ENCODE assay signal across 16 cellular contexts in genomic region chr5:178305801-178306200, GRCh38.
DNase-seq lines count a peak whose midpoint lies in the region; ATAC-seq and TF ChIP-seq lines count a peak whose summit lies in the region.
"Had no signal": no experiment of that assay in that cellular context is flagged by ENCODE, and none has a peak within 500 bp of the region (broad histone marks: within the 10 kb centered on the region; RNA-seq: fewer than 3 reads in every experiment).

No MANE protein-coding gene starts in this region.

- H3K9me3 ChIP-seq in left ventricle myocardium inferior (replicated peaks) (no peaks in the 10 kb centered on the region), thyroid gland (no peaks in the 10 kb centered on the region), testis (no peaks in the 10 kb centered on the region)

- no peak for TF ChIP-seq POLR2A in thyroid gland (IDR thresholded peaks at IDR 0.05)
- TF ChIP-seq POLR2A in testis (IDR thresholded peaks at IDR 0.05): no peak

- DNase-seq in Right ventricle myocardium superior: peak; percentile 13
- no peak for DNase-seq in left ventricle myocardium inferior
- DNase-seq in WTC11 (ENCODE audit: low spot score): peak; percentile 11
- DNase-seq in nephron progenitor cell: no peak
- peak in 1 of 2 donors; percentile 2 for DNase-seq in thyroid gland
- DNase-seq in stimulated activated CD4-positive, alpha-beta T cell treated with anti-CD3 and anti-CD28 coated beads, Interleukin-4, amount 100 ng/mL, for 1 hour: no peak
- DNase-seq in testis: no peak
- DNase-seq in NCI-H748 treated with DMSO at 0.1 percent for 48 hours (lab: John Stamatoyannopoulos, UW): no peak
- DNase-seq: AML-193; CD8-positive, alpha-beta memory T cell; HFFc6; KG1; NCI-H1092 treated with DMSO at 0.1 percent for 48 hours; NCI-H1694 treated with DMSO at 0.1 percent for 48 hours; NCI-H69; SHP77 had no signal

- no peak overlapping the region for H3K4me3 Mint-ChIP-seq in WTC11
- H3K4me3 Mint-ChIP-seq in nephron progenitor cell: peak overlapping the region; percentile 25
- H3K4me3 Mint-ChIP-seq: CD8-positive, alpha-beta memory T cell; HFFc6 had no signal

- H3K4me1 Mint-ChIP-seq in WTC11 (peaks cover 13% of the 10 kb centered on the region), nephron progenitor cell (peaks cover 80% of the 10 kb centered on the region)
- H3K4me1 Mint-ChIP-seq: CD8-positive, alpha-beta memory T cell had no signal

- CTCF ChIA-PET in WTC11 (lab: Charles Lee): no interaction called here

- no peak for ATAC-seq in Right ventricle myocardium superior (ENCODE audit: poor library complexity)
- ATAC-seq in WTC11: no peak

- POLR2A ChIA-PET in WTC11 (lab: Charles Lee): no interaction called here

- H3K27ac ChIP-seq in left ventricle myocardium inferior (replicated peaks): no peak overlapping the region
- H3K27ac ChIP-seq in thyroid gland: peak overlapping the region; percentile 73 to 90 (median 84)
- H3K27ac ChIP-seq in testis: no peak overlapping the region

- H3K27me3 Mint-ChIP-seq in WTC11 (ENCODE audit: low read depth) (no peaks in the 10 kb centered on the region; the same call in 1 of the 2 replicates), nephron progenitor cell (ENCODE audit: low read depth, poor library complexity) (no peaks in the 10 kb centered on the region)

- H3K36me3 ChIP-seq in left ventricle myocardium inferior (no peaks in the 10 kb centered on the region), thyroid gland (no peaks in the 10 kb centered on the region), testis (ENCODE audit: low read depth, missing control alignments) (no peaks in the 10 kb centered on the region)

- H3K27me3 ChIP-seq in left ventricle myocardium inferior (ENCODE audit: low read depth) (peaks cover 7% of the 10 kb centered on the region), thyroid gland (no peaks in the 10 kb centered on the region), testis (no peaks in the 10 kb centered on the region)

- TF ChIP-seq CTCF in left ventricle myocardium inferior (IDR thresholded peaks at IDR 0.05; ENCODE audit: borderline replicate concordance) (no peak), WTC11 (IDR thresholded peaks at IDR 0.05) (no peak), nephron progenitor cell (IDR thresholded peaks at IDR 0.05) (no peak), thyroid gland (IDR thresholded peaks at IDR 0.05) (no peak), testis (IDR thresholded peaks at IDR 0.05) (no peak)

- intact Hi-C loops in Right ventricle myocardium superior (cut with DNase I) (no loop called here), left ventricle myocardium inferior (cut with micrococcal nuclease) (no loop called here), thyroid gland (cut with DNase I) (no loop called here), testis (cut with DNase I; ENCODE audit: low total_unique reads) (no loop called here)

- H3K9me3 Mint-ChIP-seq in WTC11 (peaks cover 7% of the 10 kb centered on the region; the same call in 1 of the 2 replicates), nephron progenitor cell (peaks cover 19% of the 10 kb centered on the region)

- WGBS in thyroid gland, 2 donors: 85 to 91% methylated on average over 15 of the region's 15 CpGs
- 84 to 88% methylated on average over 15 of the region's 15 CpGs for WGBS in testis, 2 donors

- no peak overlapping the region for H3K27ac Mint-ChIP-seq in WTC11
- H3K27ac Mint-ChIP-seq in nephron progenitor cell: no peak overlapping the region
- H3K27ac Mint-ChIP-seq: HFFc6 had no signal

- no peaks in the 10 kb centered on the region for H3K4me1 ChIP-seq in left ventricle myocardium inferior
- H3K4me1 ChIP-seq in thyroid gland: peaks cover 35 to 54% of the 10 kb centered on the region in 2 donors
- no peaks in the 10 kb centered on the region for H3K4me1 ChIP-seq in testis

- H3K4me3 ChIP-seq in left ventricle myocardium inferior (no peak overlapping the region), thyroid gland (replicated peaks in 1 of 3) (no peak overlapping the region), testis (no peak overlapping the region)

- H3K36me3 Mint-ChIP-seq in WTC11: peaks cover 2% of the 10 kb centered on the region; the same call in 1 of the 2 replicates
- H3K36me3 Mint-ChIP-seq in nephron progenitor cell (ENCODE audit: low read depth): peaks cover 25% of the 10 kb centered on the region

TF ChIP-seq in WTC11, 78 proteins besides CTCF, POLR2A, EP300 and RAD21:
- no peak for TF ChIP-seq HMGXB4 (CRISPR knock-in tag; IDR thresholded peaks at IDR 0.05)
- TF ChIP-seq MAX (CRISPR knock-in tag; IDR thresholded peaks at IDR 0.05): no peak
- TF ChIP-seq ZMAT4 (CRISPR knock-in tag; IDR thresholded peaks at IDR 0.05): no peak
- TF ChIP-seq TCF7 (CRISPR knock-in tag; IDR thresholded peaks at IDR 0.05; ENCODE audit: low read depth): no peak
- no peak for TF ChIP-seq GABPB1 (CRISPR knock-in tag; IDR thresholded peaks at IDR 0.05)
- TF ChIP-seq SP1 (CRISPR knock-in tag; conservative IDR thresholded peaks at IDR 0.05): no peak
- no peak for TF ChIP-seq ZNF425 (CRISPR knock-in tag; conservative IDR thresholded peaks at IDR 0.05)
- TF ChIP-seq USF2 (CRISPR knock-in tag; IDR thresholded peaks at IDR 0.05): no peak
- no peak for TF ChIP-seq OVOL2 (CRISPR knock-in tag; IDR thresholded peaks at IDR 0.05; ENCODE audit: borderline replicate concordance)

Comparison
In these comparisons a context has a peak if more than half of its experiments do, and no peak if none do; other contexts are left out.
1. DNase-seq: peak in Right ventricle myocardium superior (single experiment) and WTC11 (single experiment); none in left ventricle myocardium inferior (single experiment), nephron progenitor cell (single experiment), stimulated activated CD4-positive, alpha-beta T cell treated with anti-CD3 and anti-CD28 coated beads, Interleukin-4, amount 100 ng/mL, for 1 hour (single experiment), testis (single experiment) and NCI-H748 treated with DMSO at 0.1 percent for 48 hours (single experiment).
2. H3K27ac ChIP-seq: peak in thyroid gland (3 of 3); none in left ventricle myocardium inferior (single experiment) and testis (0 of 2).